23 cellular contexts compared by ENCODE assay signal in the genomic region with DNA sequence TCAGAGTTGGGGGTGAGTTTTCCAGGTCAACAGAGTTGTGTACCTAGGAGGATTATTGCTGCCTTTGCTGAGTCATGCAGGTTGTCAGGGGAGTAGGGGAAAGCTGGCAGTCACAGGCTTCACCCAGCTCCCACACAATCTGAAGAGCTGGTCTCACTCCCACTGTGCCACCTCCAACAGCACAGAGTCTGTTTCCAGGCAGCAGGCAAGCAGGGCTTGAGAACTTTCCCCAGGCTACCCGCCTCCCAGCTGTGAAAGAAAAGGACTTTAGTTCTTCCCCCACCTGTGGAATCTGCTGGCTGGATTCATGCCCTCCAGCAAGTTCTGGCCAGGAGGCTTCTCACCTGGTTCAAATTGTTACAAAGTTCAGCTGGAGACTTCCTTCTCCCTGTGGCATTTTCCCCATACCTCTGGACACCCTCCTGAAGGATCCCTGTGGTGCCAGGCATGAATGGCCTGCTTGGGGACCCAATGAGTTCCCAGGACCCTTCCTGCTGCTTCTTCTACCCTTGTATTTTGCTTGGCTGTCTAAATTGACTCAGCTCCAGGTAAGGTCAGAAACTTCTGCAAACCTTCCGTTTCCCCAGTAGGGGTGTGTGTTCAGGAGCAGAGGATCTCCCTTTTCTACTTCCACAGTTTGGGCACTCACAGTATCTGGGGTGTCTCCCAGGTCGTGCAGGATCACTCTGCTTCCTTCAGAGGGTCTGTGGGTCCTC.
A peak's percentile ranks its signal among the peaks of the same experiment; 100 is the strongest.
DNase-seq lines count a peak whose midpoint lies in the region; ATAC-seq, FAIRE-seq and TF ChIP-seq lines count a peak whose summit lies in the region.
"Had no signal": no experiment of that assay in that cellular context is flagged by ENCODE, and none has a peak within 500 bp of the region (broad histone marks: within the 10 kb centered on the region; RNA-seq: fewer than 3 reads in every experiment).

No MANE protein-coding gene starts in this region.

- no peak overlapping the region for H3K4me2 ChIP-seq in mesendoderm (ENCODE audit: low read length)
- H3K4me2 ChIP-seq: A549 had no signal

- DNase-seq in Ammon's horn (ENCODE audit: low spot score), result peak; percentile 37
- DNase-seq in HT-29 (ENCODE audit: low spot score), result peak; percentile 63
- DNase-seq in bronchial epithelial cell (ENCODE audit: low read depth), result peak; percentile 17
- peak; percentile 95 for DNase-seq in mesendoderm
- DNase-seq in CD14-positive monocyte (ENCODE audit: low spot score), result no peak
- DNase-seq in activated CD8-positive, alpha-beta memory T cell treated with anti-CD3 and anti-CD28 coated beads for 24 hours, result no peak
- no peak for DNase-seq in DMS114 treated with DMSO at 0.1 percent for 48 hours (lab: John Stamatoyannopoulos, UW; ENCODE audit: unreplicated experiment)
- DNase-seq: activated CD4-positive, alpha-beta T cell treated with anti-CD3 and anti-CD28 coated beads, Interleukin-2, amount 50 U/mL, for 1 hour; activated naive CD4-positive, alpha-beta T cell treated with anti-CD3 and anti-CD28 coated beads for 36 hours; CD4-positive, CD25-positive, alpha-beta regulatory T cell; foreskin melanocyte; KBM-7; left ventricle myocardium superior; naive thymus-derived CD4-positive, alpha-beta T cell; NCI-H1092; NCI-H748 treated with DMSO at 0.1 percent for 48 hours; Peyer's patch; psoas muscle; stimulated activated naive CD4-positive, alpha-beta T cell treated with Interleukin-2 at 50 U/mL for 16 hours had no signal

- peaks cover 4 to 16% (median 8%) of the 10 kb centered on the region in 7 donors for H3K9me3 Mint-ChIP-seq in CD14-positive monocyte

- no peaks in the 10 kb centered on the region for H3K4me1 Mint-ChIP-seq in CD14-positive monocyte
- H3K4me1 Mint-ChIP-seq: CD4-positive, CD25-positive, alpha-beta regulatory T cell; naive thymus-derived CD4-positive, alpha-beta T cell had no signal

- intact Hi-C loops in CD14-positive monocyte (cut with micrococcal nuclease), result no loop called here

- H3K36me3 ChIP-seq in bronchial epithelial cell (ENCODE audit: control insufficient read depth, insufficient read depth, low read length) (no peaks in the 10 kb centered on the region), mesendoderm (ENCODE audit: control insufficient read depth, insufficient read depth, low read length) (no peaks in the 10 kb centered on the region)
- H3K36me3 ChIP-seq: Peyer's patch had no signal

- no peak overlapping the region for H3K4me3 Mint-ChIP-seq in CD14-positive monocyte
- H3K4me3 Mint-ChIP-seq: activated naive CD4-positive, alpha-beta T cell treated with anti-CD3 and anti-CD28 coated beads for 36 hours; CD4-positive, CD25-positive, alpha-beta regulatory T cell had no signal

- peak; percentile 64 for FAIRE-seq in bronchial epithelial cell (lab: Jason Lieb, UNC)
- FAIRE-seq: A549, astrocyte had no signal

- H3K4me1 ChIP-seq in mesendoderm (ENCODE audit: control insufficient read depth, low read depth, low read length), result peaks cover 6% of the 10 kb centered on the region
- H3K4me1 ChIP-seq: A549, Peyer's patch, psoas muscle had no signal

- H3K4me3 ChIP-seq in bronchial epithelial cell (ENCODE audit: low read depth, low read length) (no peak overlapping the region), mesendoderm (ENCODE audit: low read length) (no peak overlapping the region)
- H3K4me3 ChIP-seq: A549, coronary artery, Peyer's patch, psoas muscle had no signal

- H4K8ac ChIP-seq in mesendoderm (ENCODE audit: low read depth, low read length), result no peak overlapping the region

- no peak overlapping the region for H4K5ac ChIP-seq in mesendoderm (ENCODE audit: low read length)

- H2BK5ac ChIP-seq in mesendoderm (ENCODE audit: low read length), result peak overlapping the region; percentile 64

- no peak overlapping the region for H2BK120ac ChIP-seq in mesendoderm (ENCODE audit: low read depth, low read length)

- H3K18ac ChIP-seq in mesendoderm (ENCODE audit: low read length), result peak overlapping the region; percentile 71

- no peaks in the 10 kb centered on the region for H3K79me1 ChIP-seq in mesendoderm (ENCODE audit: low read length)

- no peak overlapping the region for H3K9ac ChIP-seq in mesendoderm (ENCODE audit: low read length)

- H2BK15ac ChIP-seq in mesendoderm (replicated peaks; ENCODE audit: low read depth), result no peak overlapping the region

- H3K4ac ChIP-seq in mesendoderm (ENCODE audit: low read depth, low read length), result peak overlapping the region; percentile 66

- no peaks in the 10 kb centered on the region for H3K36me3 Mint-ChIP-seq in CD14-positive monocyte
- H3K36me3 Mint-ChIP-seq: CD4-positive, CD25-positive, alpha-beta regulatory T cell; naive thymus-derived CD4-positive, alpha-beta T cell had no signal

- H3K27me3 ChIP-seq in bronchial epithelial cell (ENCODE audit: control insufficient read depth, insufficient read depth, low read length) (no peaks in the 10 kb centered on the region), mesendoderm (ENCODE audit: insufficient read depth, low read length, poor library complexity) (no peaks in the 10 kb centered on the region)
- H3K27me3 ChIP-seq: Peyer's patch had no signal

- no CpG with 5 or more reads among the region's 3 CpGs for WGBS in mesendoderm (ENCODE audit: extremely low coverage, insufficient coverage, low lambda C conversion rate)

- TF ChIP-seq CTCF in bronchial epithelial cell (IDR thresholded peaks at IDR 0.05; ENCODE audit: insufficient read depth, low read length, severe bottlenecking), result no peak
- no peak for TF ChIP-seq CTCF in CD14-positive monocyte (IDR thresholded peaks at IDR 0.05)

- H3K23ac ChIP-seq in mesendoderm (ENCODE audit: low read length), result no peak overlapping the region

- no peak overlapping the region for H2AK5ac ChIP-seq in mesendoderm (ENCODE audit: low read length)

- peak overlapping the region in 1 of 7 donors; percentile 15 for H3K27ac Mint-ChIP-seq in CD14-positive monocyte
- H3K27ac Mint-ChIP-seq: activated naive CD4-positive, alpha-beta T cell treated with anti-CD3 and anti-CD28 coated beads for 36 hours; CD4-positive, CD25-positive, alpha-beta regulatory T cell; naive thymus-derived CD4-positive, alpha-beta T cell had no signal

- no peaks in the 10 kb centered on the region for H3K79me2 ChIP-seq in mesendoderm (ENCODE audit: control insufficient read depth, insufficient read depth, low read length)

- H3K56ac ChIP-seq in mesendoderm (ENCODE audit: low read length), result peak overlapping the region; percentile 52

- H3K27me3 Mint-ChIP-seq in CD14-positive monocyte (ENCODE audit: low read depth in 3 of 3), result no peaks in the 10 kb centered on the region

- no peak for ATAC-seq in HG02840 (IDR thresholded peaks at IDR 0.05; ENCODE audit: low FRiP score, unreplicated experiment)
- ATAC-seq: A549; left ventricle myocardium superior; naive thymus-derived CD4-positive, alpha-beta T cell; psoas muscle had no signal

- H3K27ac ChIP-seq in mesendoderm (ENCODE audit: low read depth, low read length), result peak overlapping the region; percentile 68
- H3K27ac ChIP-seq: A549, coronary artery, Peyer's patch, psoas muscle had no signal

Comparison
In these comparisons a context has a peak if more than half of its experiments do, and no peak if none do; other contexts are left out.
1. DNase-seq: peak in Ammon's horn (single experiment), HT-29 (single experiment), bronchial epithelial cell (single experiment) and mesendoderm (single experiment); none in CD14-positive monocyte (single experiment), activated CD8-positive, alpha-beta memory T cell treated with anti-CD3 and anti-CD28 coated beads for 24 hours (single experiment) and DMS114 treated with DMSO at 0.1 percent for 48 hours (single experiment).